ENCODE assay signal across 8 cellular contexts in genomic region chr12:48925218-48925871, GRCh38. TPM values are rescaled to one million over a fixed set of nuclear protein-coding genes. Genes with fewer than 3 reads are reported as not detected.
A peak's percentile ranks its signal among the peaks of the same experiment; 100 is the strongest.
DNase-seq lines count a peak whose midpoint lies in the region; ATAC-seq and TF ChIP-seq lines count a peak whose summit lies in the region.

Gene FKBP11, minus strand, starts transcription at chr12:48925492. Its CDS starts 64 bp downstream, at chr12:48925428.

- no peaks in the 10 kb centered on the region for H3K9me3 ChIP-seq in HUES48 (ENCODE audit: control insufficient read depth, insufficient read depth, low read length)
- no peaks in the 10 kb centered on the region for H3K9me3 ChIP-seq in ectodermal cell (ENCODE audit: control insufficient read depth, low read length)
- H3K9me3 ChIP-seq in MG63 = no peaks in the 10 kb centered on the region

- H3K36me3 Mint-ChIP-seq in memory B cell = peaks cover 13% of the 10 kb centered on the region

- peak within 1 kb of the TSS; percentile 93 for H3K4me3 Mint-ChIP-seq in memory B cell

- peak within 1 kb of the TSS; percentile 92 for H3K9ac ChIP-seq in HUES48 (ENCODE audit: low read depth, low read length)

- POLR2A ChIA-PET in BJ (lab: Charles Lee) = no interaction called here

- H3K4me1 Mint-ChIP-seq in memory B cell = peaks cover 10% of the 10 kb centered on the region

- ATAC-seq in GM19452 (IDR thresholded peaks at IDR 0.05; ENCODE audit: unreplicated experiment) = peak; percentile 58
- peak; percentile 75 for ATAC-seq in memory B cell (ENCODE audit: low read depth)

- H3K4me3 ChIP-seq in BJ (ENCODE audit: low read depth, low read length) (peak within 1 kb of the TSS; percentile 80), HUES48 (ENCODE audit: low read depth, low read length) (peak within 1 kb of the TSS; percentile 67), ectodermal cell (ENCODE audit: insufficient read depth, low read depth, low read length) (peak within 1 kb of the TSS; percentile 40), MG63 (no peak within 1 kb of the TSS)

- DNase-seq in BJ (ENCODE audit: low read depth) = no peak
- peak; percentile 51 to 62 for DNase-seq in activated CD4-positive, alpha-beta T cell treated with anti-CD3 and anti-CD28 coated beads, Interleukin-2, amount 50 U/mL, for 24 hours (ENCODE audit: low read depth in 1 of 2, low spot score in 1 of 2)
- DNase-seq in memory B cell (ENCODE audit: low spot score in 2 of 2) = peak; percentile 56 to 59
- peak; percentile 65 to 80 for DNase-seq in stimulated activated CD8-positive, alpha-beta memory T cell treated with anti-CD3 and anti-CD28 coated beads, Interleukin-15, amount 100 ng/mL, for 4 hours (ENCODE audit: low read depth in 2 of 2)
- DNase-seq in MG63 = no peak

- no peak for TF ChIP-seq CTCF in BJ (IDR thresholded peaks at IDR 0.05; ENCODE audit: insufficient read depth, low read depth, low read length)

- H3K27ac ChIP-seq in HUES48 (ENCODE audit: low read depth, low read length) = peak within 1 kb of the TSS; percentile 54
- H3K27ac ChIP-seq in ectodermal cell (ENCODE audit: insufficient read depth, low read depth, low read length, poor library complexity, severe bottlenecking) = no peak within 1 kb of the TSS

- CTCF ChIA-PET in BJ (lab: Yijun Ruan, JAX) = interaction anchor here (1.0 to 4.9 kb wide), 11 partner anchors 9 to 73 kb away, joined by 3 to 25 read pairs (median 5); partner anchors contain the start of gene DDX23

- H3K4me1 ChIP-seq in HUES48 (ENCODE audit: control insufficient read depth, insufficient read depth, low read length) (peaks cover 9% of the 10 kb centered on the region), ectodermal cell (ENCODE audit: control insufficient read depth, insufficient read depth, low read length) (peaks cover 6% of the 10 kb centered on the region)

- H3K9me3 Mint-ChIP-seq in memory B cell = no peaks in the 10 kb centered on the region

- no peaks in the 10 kb centered on the region for H3K27me3 ChIP-seq in BJ (ENCODE audit: control insufficient read depth, insufficient read depth, low read length)
- no peaks in the 10 kb centered on the region for H3K27me3 ChIP-seq in HUES48 (ENCODE audit: control insufficient read depth, insufficient read depth, low read length)
- no peaks in the 10 kb centered on the region for H3K27me3 ChIP-seq in ectodermal cell (ENCODE audit: control insufficient read depth, insufficient read depth, low read length, poor library complexity, severe bottlenecking)
- H3K27me3 ChIP-seq in MG63 = no peaks in the 10 kb centered on the region

- 47 to 49% methylated on average over 39 of the region's 39 CpGs for WGBS in ectodermal cell, 2 experiments

- no peaks in the 10 kb centered on the region for H3K27me3 Mint-ChIP-seq in memory B cell

- H3K27ac Mint-ChIP-seq in memory B cell = peak within 1 kb of the TSS; percentile 94

- H3K36me3 ChIP-seq in BJ (ENCODE audit: control insufficient read depth, insufficient read depth, low read length) (peaks cover 6% of the 10 kb centered on the region), HUES48 (ENCODE audit: control insufficient read depth, insufficient read depth, low read length) (peaks cover 51% of the 10 kb centered on the region), ectodermal cell (ENCODE audit: control insufficient read depth, insufficient read depth, low read length) (peaks cover 19% of the 10 kb centered on the region), MG63 (peaks cover 50% of the 10 kb centered on the region)

RNA-seq across cellular contexts. Expression of gene FKBP11, which starts in this region (rescaled TPM):
- polyA plus RNA-seq in BJ (2011; rRNA removed) = 100 and 134 TPM in 2 replicates
- polyA minus RNA-seq in BJ (2011; rRNA and poly(A)+ RNA removed) = 51.0 and 92.1 TPM in 2 replicates
- polyA plus RNA-seq in ectodermal cell (2013, experiment 1 of 4) = 27.6 TPM
- polyA plus RNA-seq in ectodermal cell (2013, experiment 2 of 4) = 25.0 TPM
- 26.7 TPM for polyA plus RNA-seq in ectodermal cell (2013, experiment 3 of 4)
- polyA plus RNA-seq in ectodermal cell (2013, experiment 4 of 4) = 24.4 TPM
- 0.94 and 3.2 TPM in 2 replicates for total RNA-seq in MG63 (2014; rRNA removed; shearing (Covaris generic); ENCODE audit: low replicate concordance)

Comparison
In these comparisons a context has a peak if more than half of its experiments do, and no peak if none do; other contexts are left out.
1. DNase-seq: peak in activated CD4-positive, alpha-beta T cell treated with anti-CD3 and anti-CD28 coated beads, Interleukin-2, amount 50 U/mL, for 24 hours (2 of 2), memory B cell (2 of 2) and stimulated activated CD8-positive, alpha-beta memory T cell treated with anti-CD3 and anti-CD28 coated beads, Interleukin-15, amount 100 ng/mL, for 4 hours (2 of 2); none in BJ (single experiment) and MG63 (single experiment).